Comparison of ENCODE assay signal across 17 cellular contexts in the genomic region with DNA sequence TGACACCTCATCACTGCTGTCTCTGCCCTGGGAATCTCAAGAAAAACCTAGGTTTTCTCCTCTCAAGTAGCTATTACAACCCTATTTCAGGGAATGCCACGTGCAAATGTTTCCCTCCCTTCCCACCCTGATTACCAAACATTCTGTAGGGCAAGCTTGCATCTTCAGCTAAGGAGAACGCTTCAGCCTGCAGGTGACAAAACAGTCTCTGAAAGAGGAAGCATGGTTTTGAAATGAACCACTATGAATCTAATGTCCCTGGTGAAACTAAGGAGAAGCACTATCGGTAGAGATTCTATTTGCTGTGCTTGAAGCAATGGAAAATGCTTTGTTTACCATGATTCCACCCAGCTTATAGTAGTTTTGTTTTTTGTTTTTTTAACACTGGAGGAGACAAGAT.
A peak's percentile ranks its signal among the peaks of the same experiment; 100 is the strongest.
DNase-seq lines count a peak whose midpoint lies in the region; ATAC-seq and TF ChIP-seq lines count a peak whose summit lies in the region.
"Had no signal": no experiment of that assay in that cellular context is flagged by ENCODE, and none has a peak within 500 bp of the region (broad histone marks: within the 10 kb centered on the region; RNA-seq: fewer than 3 reads in every experiment).

No MANE protein-coding gene starts in this region.

- H3K4me1 ChIP-seq in gastrocnemius medialis, result peaks cover 45 to 52% of the 10 kb centered on the region in 2 donors
- H3K4me1 ChIP-seq: BLaER1, foreskin keratinocyte, testis had no signal

- TF ChIP-seq CTCF in gastrocnemius medialis (IDR thresholded peaks at IDR 0.05 in 4 of 5, conservative IDR thresholded peaks at IDR 0.05 in 1 of 5), result no peak

- no peak overlapping the region for H3K4me3 ChIP-seq in gastrocnemius medialis
- H3K4me3 ChIP-seq: BLaER1, lung, testis had no signal

- peak overlapping the region; percentile 71 to 90 (median 78) for H3K27ac ChIP-seq in gastrocnemius medialis
- H3K27ac ChIP-seq: BLaER1, foreskin keratinocyte, testis had no signal

- no peaks in the 10 kb centered on the region for H3K36me3 ChIP-seq in gastrocnemius medialis
- H3K36me3 ChIP-seq: BLaER1 had no signal

- peak; percentile 69 for ATAC-seq in GM18511 (IDR thresholded peaks at IDR 0.05; ENCODE audit: unreplicated experiment)
- ATAC-seq in gastrocnemius medialis, result no peak
- no peak for ATAC-seq in GM18498 (IDR thresholded peaks at IDR 0.05; ENCODE audit: unreplicated experiment)
- ATAC-seq in HG02981 (IDR thresholded peaks at IDR 0.05; ENCODE audit: unreplicated experiment), result no peak
- ATAC-seq: foreskin keratinocyte had no signal

- TF ChIP-seq POLR2A in gastrocnemius medialis (IDR thresholded peaks at IDR 0.05), result no peak

- intact Hi-C loops in gastrocnemius medialis (cut with DNase I; ENCODE audit: low total_unique reads) (loop anchor here (2.0 kb wide), 1 partner anchor 116 kb away; a partner anchor contains a TSS), posterior cingulate gyrus (cut with DNase I) (no loop called here)

- in situ Hi-C loops in KBM-7 (cut with MboI; ENCODE audit: low pct_unique_long_range_greater_than_20kb, low sequenced_read_pairs) (no loop called here), gastrocnemius medialis (cut with MboI; ENCODE audit: low sequenced_read_pairs in 4 of 4) (no loop called here)

- H3K27me3 ChIP-seq in gastrocnemius medialis, result no peaks in the 10 kb centered on the region
- H3K27me3 ChIP-seq: BLaER1, testis had no signal

- no peaks in the 10 kb centered on the region for H3K9me3 ChIP-seq in gastrocnemius medialis
- H3K9me3 ChIP-seq: BLaER1, testis had no signal

- DNase-seq in KBM-7, result peak; percentile 26
- peak; percentile 81 for DNase-seq in SKM-1 treated with dmso at 0.1 percent for 144 hours (lab: John Stamatoyannopoulos, UW; ENCODE audit: unreplicated experiment)
- DNase-seq in gastrocnemius medialis, result no peak
- DNase-seq in posterior cingulate gyrus, result no peak
- DNase-seq: activated CD8-positive, alpha-beta memory T cell treated with anti-CD3 and anti-CD28 coated beads, Interleukin-2, amount 50 U/mL, for 4 hours; activated naive CD8-positive, alpha-beta T cell treated with anti-CD3 and anti-CD28 coated beads, Interleukin-2, amount 10 ng/mL, durations not matched to agents 7 days and 5 days; central memory CD4-positive, alpha-beta T cell; foreskin keratinocyte; NCI-H1436; NCI-H446; T-helper 1 cell; testis had no signal

Comparison
In these comparisons a context has a peak if more than half of its experiments do, and no peak if none do; other contexts are left out.
1. DNase-seq: peak in KBM-7 (single experiment) and SKM-1 treated with dmso at 0.1 percent for 144 hours (single experiment); none in gastrocnemius medialis (0 of 2) and posterior cingulate gyrus (0 of 10).